In the genomic region with DNA sequence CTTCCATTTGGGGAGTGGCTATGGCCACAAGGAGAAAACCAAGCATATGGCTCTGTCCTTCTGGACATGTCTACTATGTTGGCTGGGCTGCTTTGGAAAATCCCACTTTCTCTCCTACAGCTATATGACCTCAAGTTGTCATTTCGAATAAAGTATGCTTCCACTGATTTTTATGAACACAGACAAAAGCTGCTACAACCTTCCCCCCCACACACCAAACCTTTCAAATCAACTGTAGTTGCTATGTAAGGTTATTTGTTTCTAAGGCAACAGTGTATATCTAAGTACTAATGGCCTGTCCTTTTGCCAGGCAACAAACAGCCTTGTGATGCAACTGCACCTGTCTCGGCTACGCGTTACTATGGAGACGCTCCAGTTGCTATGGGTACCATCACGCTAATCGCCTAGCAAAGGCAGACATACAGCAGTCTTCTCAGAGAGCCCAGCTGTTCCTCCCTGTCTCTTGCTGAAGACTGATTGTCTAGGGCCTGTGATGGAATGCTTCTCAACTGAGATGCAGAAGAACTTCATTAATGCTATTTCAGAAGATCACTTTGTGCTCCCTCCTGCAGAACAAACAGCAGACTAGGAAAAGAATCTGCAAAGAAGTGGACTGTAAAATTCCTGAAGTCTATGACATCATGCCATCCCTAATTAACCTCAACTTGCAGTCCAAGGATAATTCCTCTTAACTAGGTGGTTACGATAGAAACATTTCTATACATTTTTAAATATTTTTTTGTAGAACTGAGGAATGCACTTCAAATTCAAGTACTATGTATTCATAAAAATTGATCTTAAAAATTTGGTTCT, we compare ENCODE assay signal across 1 cellular context.
TF ChIP-seq lines count a peak whose summit lies in the region.

No MANE protein-coding gene starts in this region.

TF ChIP-seq in H1, 55 proteins besides CTCF, POLR2A, EP300 and RAD21 (continued from another document):
- TF ChIP-seq, protein P1, sequence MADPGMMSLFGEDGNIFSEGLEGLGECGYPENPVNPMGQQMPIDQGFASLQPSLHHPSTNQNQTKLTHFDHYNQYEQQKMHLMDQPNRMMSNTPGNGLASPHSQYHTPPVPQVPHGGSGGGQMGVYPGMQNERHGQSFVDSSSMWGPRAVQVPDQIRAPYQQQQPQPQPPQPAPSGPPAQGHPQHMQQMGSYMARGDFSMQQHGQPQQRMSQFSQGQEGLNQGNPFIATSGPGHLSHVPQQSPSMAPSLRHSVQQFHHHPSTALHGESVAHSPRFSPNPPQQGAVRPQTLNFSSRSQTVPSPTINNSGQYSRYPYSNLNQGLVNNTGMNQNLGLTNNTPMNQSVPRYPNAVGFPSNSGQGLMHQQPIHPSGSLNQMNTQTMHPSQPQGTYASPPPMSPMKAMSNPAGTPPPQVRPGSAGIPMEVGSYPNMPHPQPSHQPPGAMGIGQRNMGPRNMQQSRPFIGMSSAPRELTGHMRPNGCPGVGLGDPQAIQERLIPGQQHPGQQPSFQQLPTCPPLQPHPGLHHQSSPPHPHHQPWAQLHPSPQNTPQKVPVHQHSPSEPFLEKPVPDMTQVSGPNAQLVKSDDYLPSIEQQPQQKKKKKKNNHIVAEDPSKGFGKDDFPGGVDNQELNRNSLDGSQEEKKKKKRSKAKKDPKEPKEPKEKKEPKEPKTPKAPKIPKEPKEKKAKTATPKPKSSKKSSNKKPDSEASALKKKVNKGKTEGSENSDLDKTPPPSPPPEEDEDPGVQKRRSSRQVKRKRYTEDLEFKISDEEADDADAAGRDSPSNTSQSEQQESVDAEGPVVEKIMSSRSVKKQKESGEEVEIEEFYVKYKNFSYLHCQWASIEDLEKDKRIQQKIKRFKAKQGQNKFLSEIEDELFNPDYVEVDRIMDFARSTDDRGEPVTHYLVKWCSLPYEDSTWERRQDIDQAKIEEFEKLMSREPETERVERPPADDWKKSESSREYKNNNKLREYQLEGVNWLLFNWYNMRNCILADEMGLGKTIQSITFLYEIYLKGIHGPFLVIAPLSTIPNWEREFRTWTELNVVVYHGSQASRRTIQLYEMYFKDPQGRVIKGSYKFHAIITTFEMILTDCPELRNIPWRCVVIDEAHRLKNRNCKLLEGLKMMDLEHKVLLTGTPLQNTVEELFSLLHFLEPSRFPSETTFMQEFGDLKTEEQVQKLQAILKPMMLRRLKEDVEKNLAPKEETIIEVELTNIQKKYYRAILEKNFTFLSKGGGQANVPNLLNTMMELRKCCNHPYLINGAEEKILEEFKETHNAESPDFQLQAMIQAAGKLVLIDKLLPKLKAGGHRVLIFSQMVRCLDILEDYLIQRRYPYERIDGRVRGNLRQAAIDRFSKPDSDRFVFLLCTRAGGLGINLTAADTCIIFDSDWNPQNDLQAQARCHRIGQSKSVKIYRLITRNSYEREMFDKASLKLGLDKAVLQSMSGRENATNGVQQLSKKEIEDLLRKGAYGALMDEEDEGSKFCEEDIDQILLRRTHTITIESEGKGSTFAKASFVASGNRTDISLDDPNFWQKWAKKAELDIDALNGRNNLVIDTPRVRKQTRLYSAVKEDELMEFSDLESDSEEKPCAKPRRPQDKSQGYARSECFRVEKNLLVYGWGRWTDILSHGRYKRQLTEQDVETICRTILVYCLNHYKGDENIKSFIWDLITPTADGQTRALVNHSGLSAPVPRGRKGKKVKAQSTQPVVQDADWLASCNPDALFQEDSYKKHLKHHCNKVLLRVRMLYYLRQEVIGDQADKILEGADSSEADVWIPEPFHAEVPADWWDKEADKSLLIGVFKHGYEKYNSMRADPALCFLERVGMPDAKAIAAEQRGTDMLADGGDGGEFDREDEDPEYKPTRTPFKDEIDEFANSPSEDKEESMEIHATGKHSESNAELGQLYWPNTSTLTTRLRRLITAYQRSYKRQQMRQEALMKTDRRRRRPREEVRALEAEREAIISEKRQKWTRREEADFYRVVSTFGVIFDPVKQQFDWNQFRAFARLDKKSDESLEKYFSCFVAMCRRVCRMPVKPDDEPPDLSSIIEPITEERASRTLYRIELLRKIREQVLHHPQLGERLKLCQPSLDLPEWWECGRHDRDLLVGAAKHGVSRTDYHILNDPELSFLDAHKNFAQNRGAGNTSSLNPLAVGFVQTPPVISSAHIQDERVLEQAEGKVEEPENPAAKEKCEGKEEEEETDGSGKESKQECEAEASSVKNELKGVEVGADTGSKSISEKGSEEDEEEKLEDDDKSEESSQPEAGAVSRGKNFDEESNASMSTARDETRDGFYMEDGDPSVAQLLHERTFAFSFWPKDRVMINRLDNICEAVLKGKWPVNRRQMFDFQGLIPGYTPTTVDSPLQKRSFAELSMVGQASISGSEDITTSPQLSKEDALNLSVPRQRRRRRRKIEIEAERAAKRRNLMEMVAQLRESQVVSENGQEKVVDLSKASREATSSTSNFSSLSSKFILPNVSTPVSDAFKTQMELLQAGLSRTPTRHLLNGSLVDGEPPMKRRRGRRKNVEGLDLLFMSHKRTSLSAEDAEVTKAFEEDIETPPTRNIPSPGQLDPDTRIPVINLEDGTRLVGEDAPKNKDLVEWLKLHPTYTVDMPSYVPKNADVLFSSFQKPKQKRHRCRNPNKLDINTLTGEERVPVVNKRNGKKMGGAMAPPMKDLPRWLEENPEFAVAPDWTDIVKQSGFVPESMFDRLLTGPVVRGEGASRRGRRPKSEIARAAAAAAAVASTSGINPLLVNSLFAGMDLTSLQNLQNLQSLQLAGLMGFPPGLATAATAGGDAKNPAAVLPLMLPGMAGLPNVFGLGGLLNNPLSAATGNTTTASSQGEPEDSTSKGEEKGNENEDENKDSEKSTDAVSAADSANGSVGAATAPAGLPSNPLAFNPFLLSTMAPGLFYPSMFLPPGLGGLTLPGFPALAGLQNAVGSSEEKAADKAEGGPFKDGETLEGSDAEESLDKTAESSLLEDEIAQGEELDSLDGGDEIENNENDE (IDR thresholded peaks at IDR 0.05; ENCODE audit: insufficient replicate concordance, low read length) = no peak
- TF ChIP-seq SIN3A (conservative IDR thresholded peaks at IDR 0.05 in 1 of 2, IDR thresholded peaks at IDR 0.05 in 1 of 2; ENCODE audit: low read depth in 1 of 2, low read length in 2 of 2) (peak in 1 of 2 experiments; percentile 95; a peak in 3 of 4 replicates), TBP (IDR thresholded peaks at IDR 0.05; ENCODE audit: low read depth, low read length) (no peak), EGR1 (IDR thresholded peaks at IDR 0.05; ENCODE audit: borderline replicate concordance, low read depth, low read length) (no peak), CEBPB (IDR thresholded peaks at IDR 0.05; ENCODE audit: low read depth, low read length) (peak; percentile 93)
TF ChIP-seq in H1: peak in this region for 2.
